ENCODE assay signal across 17 cellular contexts in genomic region chr2:95264626-95265025, GRCh38.
DNase-seq lines count a peak whose midpoint lies in the region; ATAC-seq lines count a peak whose summit lies in the region.
"Had no signal": no experiment of that assay in that cellular context is flagged by ENCODE, and none has a peak within 500 bp of the region (broad histone marks: within the 10 kb centered on the region; RNA-seq: fewer than 3 reads in every experiment).

No MANE protein-coding gene starts in this region.

- H3K27ac ChIP-seq in angular gyrus (ENCODE audit: low read depth, low read length) = peak overlapping the region; percentile 74
- H3K27ac ChIP-seq: adrenal gland, coronary artery, left lung, upper lobe of right lung had no signal

- no peak for ATAC-seq in GM21423 (IDR thresholded peaks at IDR 0.05; ENCODE audit: unreplicated experiment)
- ATAC-seq: activated T-cell treated with anti-CD3 and anti-CD28 coated beads, Interleukin-2, amount 50 U/mL, for 72 hours; left lung; naive thymus-derived CD4-positive, alpha-beta T cell; right cardiac atrium; upper lobe of right lung had no signal

- DNase-seq in activated effector memory CD4-positive, alpha-beta T cell treated with anti-CD3 and anti-CD28 coated beads, Interleukin-2, amount 50 U/mL, for 16 hours = peak; percentile 16
- DNase-seq in activated effector memory CD4-positive, alpha-beta T cell treated with Interleukin-2 at 50 U/mL for 16 hours = no peak
- peak; percentile 55 for DNase-seq in inferior parietal cortex (ENCODE audit: extremely low spot score)
- DNase-seq in superior temporal gyrus (ENCODE audit: extremely low spot score) = peak; percentile 66
- DNase-seq in activated gamma-delta T cell treated with Interleukin-2 at 50 U/mL for 16 hours = no peak
- DNase-seq in activated CD4-positive, alpha-beta T cell treated with anti-CD3 and anti-CD28 coated beads, Interleukin-2, amount 50 U/mL, for 4 hours = no peak
- DNase-seq: activated T-cell treated with anti-CD3 and anti-CD28 coated beads, Interleukin-2, amount 50 U/mL, for 72 hours; naive thymus-derived CD4-positive, alpha-beta T cell; NCI-H2171 treated with DMSO at 0.1 percent for 48 hours; right cardiac atrium; stimulated activated CD4-positive, alpha-beta T cell treated with anti-CD3 and anti-CD28 coated beads, Interleukin-4, amount 100 ng/mL, for 1 hour had no signal

Comparison
In these comparisons a context has a peak if more than half of its experiments do, and no peak if none do; other contexts are left out.
1. DNase-seq: peak in activated effector memory CD4-positive, alpha-beta T cell treated with anti-CD3 and anti-CD28 coated beads, Interleukin-2, amount 50 U/mL, for 16 hours (single experiment), inferior parietal cortex (single experiment) and superior temporal gyrus (single experiment); none in activated effector memory CD4-positive, alpha-beta T cell treated with Interleukin-2 at 50 U/mL for 16 hours (single experiment), activated gamma-delta T cell treated with Interleukin-2 at 50 U/mL for 16 hours (single experiment) and activated CD4-positive, alpha-beta T cell treated with anti-CD3 and anti-CD28 coated beads, Interleukin-2, amount 50 U/mL, for 4 hours (0 of 2).